In genomic region chr3:119322021-119322522, GRCh38 we compare ENCODE assay signal across 1 cellular context.
TF ChIP-seq lines count a peak whose summit lies in the region.

No MANE protein-coding gene starts in this region.

TF ChIP-seq in HEK293, 187 proteins besides CTCF, POLR2A, EP300 and RAD21 (continued from another document):
- TF ChIP-seq ELK4 (IDR thresholded peaks at IDR 0.05; ENCODE audit: borderline replicate concordance, low read depth, low read length) (no peak), ZNF76 (tag by site-specific recombination; IDR thresholded peaks at IDR 0.05; ENCODE audit: borderline replicate concordance, low read depth) (no peak), ZBTB48 (tag by site-specific recombination; IDR thresholded peaks at IDR 0.05) (no peak), SETDB1 (IDR thresholded peaks at IDR 0.05; ENCODE audit: insufficient read length, low read length) (no peak)
